ENCODE assay signal across 32 cellular contexts in the genomic region with DNA sequence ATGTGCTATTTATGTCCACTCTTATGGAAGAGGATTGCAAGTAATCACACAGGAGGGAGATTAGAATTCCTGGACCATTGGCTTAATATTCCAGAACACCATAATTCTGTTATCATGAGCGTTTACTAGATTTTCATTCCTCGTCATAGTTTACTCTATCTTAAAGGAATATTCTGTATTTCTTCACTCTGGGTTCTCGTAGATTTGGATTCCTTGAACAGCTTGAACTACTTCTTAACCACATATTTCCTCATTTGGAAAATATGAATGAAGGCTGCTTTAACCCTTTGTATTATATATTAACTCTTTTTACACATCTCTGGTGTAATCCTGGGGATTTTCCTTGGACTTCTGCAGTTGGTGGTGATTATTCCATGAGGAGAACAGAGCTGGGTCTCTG. TPM values are rescaled to one million over a fixed set of nuclear protein-coding genes. Genes with fewer than 3 reads are reported as not detected.
DNase-seq lines count a peak whose midpoint lies in the region; TF ChIP-seq lines count a peak whose summit lies in the region.
"Had no signal": no experiment of that assay in that cellular context is flagged by ENCODE, and none has a peak within 500 bp of the region (broad histone marks: within the 10 kb centered on the region; RNA-seq: fewer than 3 reads in every experiment).

No MANE protein-coding gene starts in this region.

- H3K27me3 Mint-ChIP-seq in HFFc6 (ENCODE audit: insufficient read depth), result no peaks in the 10 kb centered on the region
- H3K27me3 Mint-ChIP-seq: dendritic cell treated with granulocyte-macrophage colony-stimulating factor and Interleukin-4, amounts not matched to agents 40 ng/mL and 50 ng/mL, for 4 days; T-helper 17 cell had no signal

- H3K36me3 Mint-ChIP-seq in HFFc6 (ENCODE audit: low read depth), result peaks cover 24% of the 10 kb centered on the region
- H3K36me3 Mint-ChIP-seq: CD8-positive, alpha-beta T cell had no signal

- peaks cover 14% of the 10 kb centered on the region for H3K9me3 Mint-ChIP-seq in HFFc6

- H3K4me1 ChIP-seq in spleen, result no peaks in the 10 kb centered on the region
- H3K4me1 ChIP-seq: adrenal gland had no signal

- H3K4me3 Mint-ChIP-seq in HFFc6, result peak overlapping the region; percentile 35
- H3K4me3 Mint-ChIP-seq: activated CD4-positive, alpha-beta T cell treated with anti-CD3 and anti-CD28 coated beads for 36 hours; activated T-cell treated with anti-CD3 and anti-CD28 coated beads, Interleukin-2, amount 50 U/mL, for 4 hours; CD8-positive, alpha-beta T cell; dendritic cell treated with granulocyte-macrophage colony-stimulating factor and Interleukin-4, amounts not matched to agents 40 ng/mL and 50 ng/mL, for 4 days; naive thymus-derived CD4-positive, alpha-beta T cell; T-helper 17 cell had no signal

- intact Hi-C loops in spleen (cut with DNase I; ENCODE audit: low total_unique reads), result no loop called here

- no peaks in the 10 kb centered on the region for H3K27me3 ChIP-seq in spleen (replicated peaks in 1 of 7)
- H3K27me3 ChIP-seq: adrenal gland, foreskin keratinocyte had no signal

- H3K9me3 ChIP-seq in spleen, result peaks cover 0 to 10% (median 7%) of the 10 kb centered on the region in 8 donors
- H3K9me3 ChIP-seq: thoracic aorta had no signal

- H3K4me1 Mint-ChIP-seq in HFFc6 (ENCODE audit: low read depth), result peaks cover 76% of the 10 kb centered on the region
- H3K4me1 Mint-ChIP-seq: activated CD4-positive, alpha-beta T cell treated with anti-CD3 and anti-CD28 coated beads for 36 hours; naive thymus-derived CD4-positive, alpha-beta T cell; T-helper 17 cell had no signal

- peak overlapping the region; percentile 87 for H3K27ac Mint-ChIP-seq in HFFc6
- H3K27ac Mint-ChIP-seq: activated CD4-positive, alpha-beta T cell treated with anti-CD3 and anti-CD28 coated beads for 36 hours; CD8-positive, alpha-beta T cell; dendritic cell treated with granulocyte-macrophage colony-stimulating factor and Interleukin-4, amounts not matched to agents 40 ng/mL and 50 ng/mL, for 4 days; naive thymus-derived CD4-positive, alpha-beta T cell; T-helper 17 cell had no signal

- no peaks in the 10 kb centered on the region for H3K36me3 ChIP-seq in spleen
- H3K36me3 ChIP-seq: adrenal gland, heart right ventricle, thoracic aorta had no signal

- H3K4me3 ChIP-seq in fibroblast of the aortic adventitia (ENCODE audit: low read depth, low read length) (no peak overlapping the region), spleen (no peak overlapping the region)
- H3K4me3 ChIP-seq: adrenal gland, heart right ventricle, thoracic aorta had no signal

- WGBS in spleen, 5 donors, result 58 to 72% (median 65%) methylated on average over 3 of the region's 3 CpGs

- TF ChIP-seq CTCF in HFFc6 (IDR thresholded peaks at IDR 0.05), result no peak
- no peak for TF ChIP-seq CTCF in fibroblast of the aortic adventitia (IDR thresholded peaks at IDR 0.05; ENCODE audit: insufficient read depth, low read length)
- TF ChIP-seq CTCF in spleen (IDR thresholded peaks at IDR 0.05 in 8 of 11, conservative IDR thresholded peaks at IDR 0.05 in 3 of 11), result no peak

- no peak for TF ChIP-seq POLR2A in spleen (IDR thresholded peaks at IDR 0.05)

- H3K27ac ChIP-seq in spleen, result no peak overlapping the region
- H3K27ac ChIP-seq: adrenal gland, foreskin keratinocyte, KMS-11, thoracic aorta had no signal

- DNase-seq in HFFc6, result peak; percentile 32
- peak; percentile 5 for DNase-seq in astrocyte of the hippocampus (ENCODE audit: low read depth, low spot score)
- DNase-seq in fibroblast of the aortic adventitia (ENCODE audit: low read depth), result peak; percentile 78
- no peak for DNase-seq in spleen
- DNase-seq in NCI-H748 treated with DMSO at 0.1 percent for 48 hours (lab: John Stamatoyannopoulos, UW), result no peak
- no peak for DNase-seq in stimulated activated CD4-positive, alpha-beta T cell treated with anti-CD3 and anti-CD28 coated beads, Interleukin-1b, Interleukin-23, amount 100 ng/mL, for 48 hours
- DNase-seq in DMS153 treated with DMSO at 0.1 percent for 48 hours (lab: John Stamatoyannopoulos, UW; ENCODE audit: unreplicated experiment), result no peak
- DNase-seq: activated CD4-positive, alpha-beta T cell treated with anti-CD3 and anti-CD28 coated beads for 36 hours; activated T-cell treated with anti-CD3 and anti-CD28 coated beads, Interleukin-2, amount 50 U/mL, for 4 hours; AML-193; CD8-positive, alpha-beta T cell; DMS 273 treated with DMSO at 0.1 percent for 48 hours; heart right ventricle; left cardiac atrium; MV-4-11; naive thymus-derived CD4-positive, alpha-beta T cell; NCI-H2171; NCI-H510A treated with DMSO at 0.1 percent for 48 hours; occipital lobe; retina; stimulated activated CD4-positive, alpha-beta T cell treated with anti-CD3 and anti-CD28 coated beads, Interleukin-12 subunit alpha, Interleukin-12 subunit beta, amount 100 ng/mL, for 4 hours; stimulated activated CD4-positive, alpha-beta T cell treated with anti-CD3 and anti-CD28 coated beads, Interleukin-4, amount 100 ng/mL, for 4 hours; stimulated activated naive CD4-positive, alpha-beta T cell treated with Interleukin-2 at 50 U/mL for 16 hours; T-helper 17 cell had no signal

RNA-seq across cellular contexts. Expression of a gene that starts 46.3 kb away (rescaled TPM):
- total RNA-seq in HFFc6 (2021; fragmentation: NEBNext Ultra II Directional; extraction: Animal tissue kit (Norgen Biotek cat#: 25700)), result 100 to 1,000 TPM; 161 to 223 (median 206) TPM
- total RNA-seq in fibroblast of the aortic adventitia (ENCODE audit: low replicate concordance) (16.2 and 35.3 TPM in 2 replicates), spleen (under 1 TPM; 0.06 to 0.93 (median 0.26) TPM)
- polyA plus RNA-seq in spleen, result under 1 TPM; 0.10 to 0.21 (median 0.11) TPM
- total RNA-seq: activated CD8-positive, alpha-beta memory T cell treated with anti-CD3 and anti-CD28 coated beads for 36 hours; CD8-positive, alpha-beta T cell; G401; H4; naive thymus-derived CD4-positive, alpha-beta T cell; T-helper 17 cell had no signal
- polyA plus RNA-seq: naive thymus-derived CD4-positive, alpha-beta T cell had no signal

Comparison
In these comparisons a context has a peak if more than half of its experiments do, and no peak if none do; other contexts are left out.
1. DNase-seq: peak in HFFc6 (single experiment), astrocyte of the hippocampus (single experiment) and fibroblast of the aortic adventitia (single experiment); none in spleen (single experiment), NCI-H748 treated with DMSO at 0.1 percent for 48 hours (single experiment), stimulated activated CD4-positive, alpha-beta T cell treated with anti-CD3 and anti-CD28 coated beads, Interleukin-1b, Interleukin-23, amount 100 ng/mL, for 48 hours (single experiment) and DMS153 treated with DMSO at 0.1 percent for 48 hours (single experiment).